ENCODE assay signal across 2 cellular contexts in genomic region chr1:61560385-61560784, GRCh38.
TF ChIP-seq lines count a peak whose summit lies in the region.

No MANE protein-coding gene starts in this region.

TF ChIP-seq in HepG2, 621 proteins besides CTCF, POLR2A, EP300 and RAD21 (continued from another document):
- TF ChIP-seq MAFK (conservative IDR thresholded peaks at IDR 0.05 in 1 of 2, IDR thresholded peaks at IDR 0.05 in 1 of 2; ENCODE audit: low read length in 2 of 2) (peak; percentile 46 to 68; a peak in 3 of 4 replicates), ZMAT3 (CRISPR knock-in tag; conservative IDR thresholded peaks at IDR 0.05) (no peak)

TF ChIP-seq in K562, 482 proteins besides CTCF, POLR2A, EP300 and RAD21 (continued from another document):
- TF ChIP-seq ZNF699 (CRISPR knock-in tag; IDR thresholded peaks at IDR 0.05; ENCODE audit: insufficient replicate concordance) (no peak), C11orf30 (IDR thresholded peaks at IDR 0.05; ENCODE audit: low read depth) (0 out of 2 replicates have a peak, but pooled peaks have one; percentile 16), MAFF (IDR thresholded peaks at IDR 0.05; ENCODE audit: low read length) (peak; percentile 5; the same call in 1 of the 2 replicates)
TF ChIP-seq in K562: peak in this region for 3.
